Comparison of ENCODE assay signal across 1 cellular context in genomic region chr19:533485-534058, GRCh38.
TF ChIP-seq lines count a peak whose summit lies in the region.

No MANE protein-coding gene starts in this region.

TF ChIP-seq in H1, 55 proteins besides CTCF, POLR2A, EP300 and RAD21:
- no peak for TF ChIP-seq JUND (IDR thresholded peaks at IDR 0.05; ENCODE audit: low read length)
- no peak for TF ChIP-seq HDAC6 (IDR thresholded peaks at IDR 0.05; ENCODE audit: low read depth, low read length)
- TF ChIP-seq KDM1A (IDR thresholded peaks at IDR 0.05; ENCODE audit: borderline replicate concordance, low read length): no peak
- no peak for TF ChIP-seq E2F6 (IDR thresholded peaks at IDR 0.05)
- TF ChIP-seq SRF (IDR thresholded peaks at IDR 0.05; ENCODE audit: low read depth, low read length): no peak
- no peak for TF ChIP-seq EGR1 (IDR thresholded peaks at IDR 0.05; ENCODE audit: borderline replicate concordance, low read depth, low read length)
- TF ChIP-seq TBP (IDR thresholded peaks at IDR 0.05; ENCODE audit: low read depth, low read length): no peak
- no peak for TF ChIP-seq GTF2F1 (IDR thresholded peaks at IDR 0.05; ENCODE audit: borderline replicate concordance, low read depth, low read length)
- TF ChIP-seq ATF3 (IDR thresholded peaks at IDR 0.05; ENCODE audit: insufficient read depth, low read depth, low read length): no peak
- no peak for TF ChIP-seq KDM5A (IDR thresholded peaks at IDR 0.05; ENCODE audit: low read length)
- no peak for TF ChIP-seq TAF7 (optimal IDR thresholded peaks at IDR 0.05; ENCODE audit: borderline replicate concordance, low read depth, low read length)
- TF ChIP-seq CHD1 (IDR thresholded peaks at IDR 0.05; ENCODE audit: low read depth, low read length): no peak
- no peak for TF ChIP-seq TAF1 (IDR thresholded peaks at IDR 0.05; ENCODE audit: low read depth, low read length)
- TF ChIP-seq BACH1 (IDR thresholded peaks at IDR 0.05; ENCODE audit: low read length): no peak
- TF ChIP-seq FOSL1 (IDR thresholded peaks at IDR 0.05; ENCODE audit: insufficient read depth, low read depth, low read length): no peak
- TF ChIP-seq NANOG (IDR thresholded peaks at IDR 0.05; ENCODE audit: insufficient read depth, low read depth, low read length, poor library complexity, severe bottlenecking): no peak
- no peak for TF ChIP-seq CEBPB (IDR thresholded peaks at IDR 0.05; ENCODE audit: low read depth, low read length)
- no peak for TF ChIP-seq GABPA (IDR thresholded peaks at IDR 0.05; ENCODE audit: borderline replicate concordance, insufficient read depth, low read length)
- no peak for TF ChIP-seq CBX5 (IDR thresholded peaks at IDR 0.05; ENCODE audit: low read depth, low read length)
